In genomic region chr9:99622679-99623078, GRCh38 we compare ENCODE assay signal across 9 cellular contexts.
"Had no signal": no experiment of that assay in that cellular context is flagged by ENCODE, and none has a peak within 500 bp of the region (broad histone marks: within the 10 kb centered on the region; RNA-seq: fewer than 3 reads in every experiment).

No MANE protein-coding gene starts in this region.

- H3K9me3 Mint-ChIP-seq: HFFc6, IgD-negative memory B cell had no signal

- H3K4me3 ChIP-seq: HAP-1 had no signal

- H3K27ac Mint-ChIP-seq: HFFc6, IgD-negative memory B cell had no signal

- DNase-seq: GOT3, H7, HFFc6, KBM-7 had no signal

- H3K4me1 ChIP-seq: HAP-1 had no signal

- H3K4me3 Mint-ChIP-seq: HFFc6, IgD-negative memory B cell had no signal

- H3K36me3 Mint-ChIP-seq: IgD-negative memory B cell had no signal

- H3K27ac ChIP-seq: HL-60 had no signal

- H3K36me3 ChIP-seq: HAP-1 had no signal

- ATAC-seq: HCT116, HepG2 had no signal

- H3K9me3 ChIP-seq: HAP-1 had no signal
